25 cellular contexts compared by ENCODE assay signal in the genomic region with DNA sequence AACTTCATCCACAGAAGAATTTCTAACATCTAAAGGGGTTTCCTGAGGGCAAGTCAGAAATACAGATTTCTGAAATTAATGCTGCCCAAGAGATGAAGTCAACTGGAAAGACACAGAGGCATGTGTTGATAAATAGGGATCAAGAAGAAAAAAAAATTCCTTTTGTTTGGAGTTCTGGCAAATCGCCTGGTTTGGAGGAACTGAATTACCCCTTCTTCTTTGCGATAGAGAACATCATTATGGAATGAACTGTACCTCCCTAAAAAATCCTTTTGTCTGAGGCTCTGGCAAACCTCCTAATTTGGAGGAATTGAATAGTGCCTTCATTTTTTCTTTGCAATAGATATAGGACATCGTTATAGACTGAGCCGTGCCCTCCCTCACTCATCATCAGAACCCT.
"Had no signal": no experiment of that assay in that cellular context is flagged by ENCODE, and none has a peak within 500 bp of the region (broad histone marks: within the 10 kb centered on the region; RNA-seq: fewer than 3 reads in every experiment).

No MANE protein-coding gene starts in this region.

- H3K36me3 ChIP-seq: colonic mucosa, tibial artery, upper lobe of left lung, uterus had no signal

- H3K27me3 Mint-ChIP-seq: naive B cell; stimulated activated naive B cell treated with anti-CD40 and anti-IgM and Interleukin-4, amounts not matched to agents 10 μg/mL and 1 μg/mL and 100 μg/mL, for 72 hours had no signal

- H3K79me2 ChIP-seq: hepatocyte, parathyroid adenoma had no signal

- H2AFZ ChIP-seq: hepatocyte, parathyroid adenoma had no signal

- H3K27ac ChIP-seq: colonic mucosa, hepatocyte, parathyroid adenoma, psoas muscle, spleen, tibial artery, upper lobe of left lung, uterus had no signal

- ATAC-seq: left colon; psoas muscle; sciatic nerve; stimulated activated naive B cell treated with anti-CD40 and anti-IgM and Interleukin-4, amounts not matched to agents 10 μg/mL and 1 μg/mL and 100 μg/mL, for 72 hours had no signal

- H3K4me3 Mint-ChIP-seq: endodermal cell; naive B cell; nephron; stimulated activated naive B cell treated with anti-CD40 and anti-IgM and Interleukin-4, amounts not matched to agents 10 μg/mL and 1 μg/mL and 100 μg/mL, for 72 hours had no signal

- H3K4me1 Mint-ChIP-seq: endodermal cell, nephron had no signal

- DNase-seq: colonic mucosa; effector CD4-positive, alpha-beta T cell; endodermal cell; erythroblast; foreskin fibroblast; head of caudate nucleus; left colon; left ventricle myocardium superior; mesendoderm; naive B cell; psoas muscle; spleen; stimulated activated CD4-positive, alpha-beta T cell treated with anti-CD3 and anti-CD28 coated beads, Interleukin-15, amount 100 ng/mL, for 24 hours; stimulated activated CD4-positive, alpha-beta T cell treated with anti-CD3 and anti-CD28 coated beads, Interleukin-1b, Interleukin-23, amount 100 ng/mL, for 48 hours; stimulated activated CD4-positive, alpha-beta T cell treated with anti-CD3 and anti-CD28 coated beads, Interleukin-4, amount 100 ng/mL, for 4 hours; stimulated activated naive B cell treated with anti-CD40 and anti-IgM and Interleukin-4, amounts not matched to agents 10 μg/mL and 1 μg/mL and 100 μg/mL, for 72 hours; tibial artery; upper lobe of left lung; uterus had no signal

- H3K9ac ChIP-seq: parathyroid adenoma had no signal

- H3K4me2 ChIP-seq: hepatocyte had no signal

- H3K4me1 ChIP-seq: colonic mucosa, parathyroid adenoma, psoas muscle, spleen, tibial artery, upper lobe of left lung, uterus had no signal

- H3K4me3 ChIP-seq: colonic mucosa, hepatocyte, lung, psoas muscle, spleen, tibial artery, upper lobe of left lung, uterus had no signal

- FAIRE-seq: endothelial cell of umbilical vein had no signal

- H3K9me3 ChIP-seq: colonic mucosa, psoas muscle, tibial artery, upper lobe of left lung, uterus had no signal

- H3K27me3 ChIP-seq: colonic mucosa, hepatocyte, spleen, tibial artery, upper lobe of left lung, uterus had no signal

- H3K27ac Mint-ChIP-seq: endodermal cell; nephron; stimulated activated naive B cell treated with anti-CD40 and anti-IgM and Interleukin-4, amounts not matched to agents 10 μg/mL and 1 μg/mL and 100 μg/mL, for 72 hours had no signal
